ENCODE assay signal across 12 cellular contexts in genomic region chr12:108649668-108650067, GRCh38. TPM values are rescaled to one million over a fixed set of nuclear protein-coding genes. Genes with fewer than 3 reads are reported as not detected.
DNase-seq lines count a peak whose midpoint lies in the region; ATAC-seq and TF ChIP-seq lines count a peak whose summit lies in the region.
"Had no signal": no experiment of that assay in that cellular context is flagged by ENCODE, and none has a peak within 500 bp of the region (broad histone marks: within the 10 kb centered on the region; RNA-seq: fewer than 3 reads in every experiment).

No MANE protein-coding gene starts in this region.

- CTCF ChIA-PET in AG04450 (lab: Charles Lee) = interaction anchor here (0.7 to 3.7 kb wide), 6 partner anchors 10 to 154 kb away, joined by 3 to 18 read pairs (median 6); no protein-coding TSS in a partner anchor

- H3K27ac ChIP-seq in AG04450 (ENCODE audit: low read depth, low read length) = peak overlapping the region; percentile 68
- H3K27ac ChIP-seq in upper lobe of right lung = no peak overlapping the region

- DNase-seq in AG04450 (ENCODE audit: low read depth, low spot score) = peak; percentile 78
- DNase-seq in HS-5 (ENCODE audit: low read depth) = peak; percentile 85
- DNase-seq in kidney tubule cell (ENCODE audit: low spot score) = peak; percentile 88
- no peak for DNase-seq in activated CD4-positive, CD25-positive, alpha-beta regulatory T cell treated with anti-CD3 and anti-CD28 coated beads, Interleukin-2, amount 50 U/mL, for 72 hours
- no peak for DNase-seq in COR-L47 (lab: John Stamatoyannopoulos, UW)
- no peak for DNase-seq in DMS153 treated with DMSO at 0.1 percent for 48 hours (lab: John Stamatoyannopoulos, UW; ENCODE audit: unreplicated experiment)
- no peak for DNase-seq in upper lobe of right lung
- DNase-seq: amygdala, H9, NCI-H1436, occipital lobe had no signal

- ATAC-seq in upper lobe of right lung = no peak

- H3K4me3 Mint-ChIP-seq in brain = no peak overlapping the region
- H3K4me3 Mint-ChIP-seq: H9 had no signal

- H3K9me3 Mint-ChIP-seq in brain = no peaks in the 10 kb centered on the region
- H3K9me3 Mint-ChIP-seq: H9 had no signal

- no peaks in the 10 kb centered on the region for H3K27me3 ChIP-seq in AG04450 (ENCODE audit: control insufficient read depth, insufficient read depth, low read length)
- H3K27me3 ChIP-seq in upper lobe of right lung = no peaks in the 10 kb centered on the region

- peaks cover 47% of the 10 kb centered on the region for H3K4me1 Mint-ChIP-seq in brain

- H3K27ac Mint-ChIP-seq in brain = peak overlapping the region in 4 of 5 experiments; percentile 0 to 68 (median 8)
- H3K27ac Mint-ChIP-seq: H9 had no signal

- peaks cover 30% of the 10 kb centered on the region for H3K4me1 ChIP-seq in upper lobe of right lung

- intact Hi-C loops in upper lobe of right lung (cut with DNase I) = no loop called here

- no peaks in the 10 kb centered on the region for H3K27me3 Mint-ChIP-seq in brain

- peaks cover 76% of the 10 kb centered on the region for H3K36me3 ChIP-seq in upper lobe of right lung

- H3K9me3 ChIP-seq in AG04450 (ENCODE audit: control insufficient read depth, insufficient read depth, low read length) (no peaks in the 10 kb centered on the region), upper lobe of right lung (no peaks in the 10 kb centered on the region)

- POLR2A ChIA-PET in AG04450 (lab: Yijun Ruan, JAX) = interaction anchor here (0.6 to 1.5 kb wide), 9 partner anchors 8 to 154 kb away, joined by 3 to 12 read pairs (median 5); no protein-coding TSS in a partner anchor

- TF ChIP-seq CTCF in AG04450 (IDR thresholded peaks at IDR 0.05; ENCODE audit: low read depth, low read length) (no peak), brain (conservative IDR thresholded peaks at IDR 0.05) (no peak), upper lobe of right lung (IDR thresholded peaks at IDR 0.05) (no peak)

- peaks cover 82% of the 10 kb centered on the region for H3K36me3 Mint-ChIP-seq in brain

- no peak overlapping the region for H3K4me3 ChIP-seq in AG04450 (ENCODE audit: low read depth, low read length)
- H3K4me3 ChIP-seq in upper lobe of right lung = no peak overlapping the region

RNA-seq across cellular contexts. Expression of gene SELPLG, which starts 16.0 kb away (rescaled TPM):
- polyA plus RNA-seq in AG04450 (2011; rRNA removed) = 6.1 and 9.8 TPM in 2 replicates
- polyA minus RNA-seq in AG04450 (2011; rRNA and poly(A)+ RNA removed) = 5.1 and 5.7 TPM in 2 replicates
- 8.1 TPM for polyA plus RNA-seq in brain (ENCODE audit: insufficient read depth, low read depth, low replicate concordance)
- 31.9 TPM for total RNA-seq in upper lobe of right lung

RNA-seq across cellular contexts. Expression of gene TMEM119, which starts 51.8 kb away (rescaled TPM):
- polyA plus RNA-seq in AG04450 (2011; rRNA removed) (60.3 and 67.0 TPM in 2 replicates), brain (ENCODE audit: insufficient read depth, low read depth, low replicate concordance) (4.6 TPM)
- polyA minus RNA-seq in AG04450 (2011; rRNA and poly(A)+ RNA removed) = 50.7 and 57.9 TPM in 2 replicates
- total RNA-seq in upper lobe of right lung = 43.8 TPM
- total RNA-seq: H9 had no signal

Comparison
In these comparisons a context has a peak if more than half of its experiments do, and no peak if none do; other contexts are left out.
1. DNase-seq: peak in AG04450 (single experiment), HS-5 (single experiment) and kidney tubule cell (single experiment); none in activated CD4-positive, CD25-positive, alpha-beta regulatory T cell treated with anti-CD3 and anti-CD28 coated beads, Interleukin-2, amount 50 U/mL, for 72 hours (single experiment), COR-L47 (single experiment), DMS153 treated with DMSO at 0.1 percent for 48 hours (single experiment) and upper lobe of right lung (single experiment).
2. RNA of gene TMEM119, which starts 51.8 kb away (polyA plus RNA-seq): 60.3 to 67.0 TPM in AG04450; 4.6 TPM in brain (single experiment); every median in the first group is over 10 times any median in the second.